ENCODE assay signal across 9 cellular contexts in genomic region chr14:59630281-59630963, GRCh38. TPM values are rescaled to one million over a fixed set of nuclear protein-coding genes. Genes with fewer than 3 reads are reported as not detected.
A peak's percentile ranks its signal among the peaks of the same experiment; 100 is the strongest.
DNase-seq lines count a peak whose midpoint lies in the region; ATAC-seq and TF ChIP-seq lines count a peak whose summit lies in the region.
"Had no signal": no experiment of that assay in that cellular context is flagged by ENCODE, and none has a peak within 500 bp of the region (broad histone marks: within the 10 kb centered on the region; RNA-seq: fewer than 3 reads in every experiment).

No MANE protein-coding gene starts in this region.

- H3K36me3 ChIP-seq in left ventricle myocardium inferior: no peaks in the 10 kb centered on the region
- H3K36me3 ChIP-seq in right atrium auricular region: no peaks in the 10 kb centered on the region
- no peaks in the 10 kb centered on the region for H3K36me3 ChIP-seq in testis (ENCODE audit: low read depth, missing control alignments)
- no peaks in the 10 kb centered on the region for H3K36me3 ChIP-seq in CD8-positive, alpha-beta memory T cell (ENCODE audit: insufficient read depth, low read length)

- ATAC-seq in CD4-positive, alpha-beta T cell (ENCODE audit: poor library complexity): no peak

- intact Hi-C loops in left ventricle myocardium inferior (cut with micrococcal nuclease): no loop called here
- intact Hi-C loops in testis (cut with DNase I; ENCODE audit: low total_unique reads): no loop called here
- intact Hi-C loops in CD4-positive, alpha-beta T cell (cut with DNase I, micrococcal nuclease): no loop called here

- peaks cover 8% of the 10 kb centered on the region for H3K9me3 ChIP-seq in left ventricle myocardium inferior (replicated peaks)
- no peaks in the 10 kb centered on the region for H3K9me3 ChIP-seq in right atrium auricular region
- H3K9me3 ChIP-seq in testis: no peaks in the 10 kb centered on the region
- no peaks in the 10 kb centered on the region for H3K9me3 ChIP-seq in CD4-positive, alpha-beta T cell (ENCODE audit: control insufficient read depth, low read length)
- no peaks in the 10 kb centered on the region for H3K9me3 ChIP-seq in CD8-positive, alpha-beta memory T cell (ENCODE audit: low read length)

- TF ChIP-seq POLR2A in testis (IDR thresholded peaks at IDR 0.05): no peak

- no peaks in the 10 kb centered on the region for H3K36me3 Mint-ChIP-seq in activated naive CD8-positive, alpha-beta T cell treated with anti-CD3 and anti-CD28 coated beads for 36 hours
- H3K36me3 Mint-ChIP-seq in CD4-positive, alpha-beta T cell (ENCODE audit: low read depth): no peaks in the 10 kb centered on the region
- H3K36me3 Mint-ChIP-seq in CD8-positive, alpha-beta memory T cell: no peaks in the 10 kb centered on the region

- H3K27ac Mint-ChIP-seq in activated naive CD8-positive, alpha-beta T cell treated with anti-CD3 and anti-CD28 coated beads for 36 hours: no peak overlapping the region
- no peak overlapping the region for H3K27ac Mint-ChIP-seq in CD4-positive, alpha-beta T cell
- no peak overlapping the region for H3K27ac Mint-ChIP-seq in CD8-positive, alpha-beta memory T cell

- DNase-seq in left ventricle myocardium inferior (no peak), right atrium auricular region (ENCODE audit: low spot score) (no peak), inferior parietal cortex (ENCODE audit: extremely low spot score) (peak; percentile 42), testis (peak; percentile 43), SIG-M5 (lab: John Stamatoyannopoulos, UW) (no peak)
- DNase-seq in activated naive CD8-positive, alpha-beta T cell treated with anti-CD3 and anti-CD28 coated beads for 36 hours: peak; percentile 17
- no peak for DNase-seq in CD4-positive, alpha-beta T cell
- no peak for DNase-seq in CD8-positive, alpha-beta memory T cell

- TF ChIP-seq CTCF in left ventricle myocardium inferior (IDR thresholded peaks at IDR 0.05; ENCODE audit: borderline replicate concordance): no peak
- no peak for TF ChIP-seq CTCF in right atrium auricular region (IDR thresholded peaks at IDR 0.05)
- peak in 1 of 3 experiments; percentile 8 for TF ChIP-seq CTCF in testis (IDR thresholded peaks at IDR 0.05)
- no peak for TF ChIP-seq CTCF in CD4-positive, alpha-beta T cell (IDR thresholded peaks at IDR 0.05)

- H3K4me3 ChIP-seq in left ventricle myocardium inferior (peak overlapping the region; percentile 43), right atrium auricular region (peak overlapping the region in 1 of 2 donors; percentile 27), testis (peak overlapping the region; percentile 44 to 54)
- no peak overlapping the region for H3K4me3 ChIP-seq in CD8-positive, alpha-beta memory T cell (ENCODE audit: low read length)

- CTCF ChIA-PET in CD4-positive, alpha-beta T cell (lab: Charles Lee): no interaction called here
- CTCF ChIA-PET in CD8-positive, alpha-beta memory T cell (lab: Charles Lee): no interaction called here

- H3K27ac ChIP-seq in left ventricle myocardium inferior (replicated peaks) (no peak overlapping the region), right atrium auricular region (no peak overlapping the region), testis (no peak overlapping the region)
- no peak overlapping the region for H3K27ac ChIP-seq in CD4-positive, alpha-beta T cell (ENCODE audit: low read depth, low read length)
- H3K27ac ChIP-seq in CD8-positive, alpha-beta memory T cell (ENCODE audit: low read depth, low read length): no peak overlapping the region
- H3K27ac ChIP-seq: parathyroid adenoma had no signal

- WGBS in testis, 2 donors: 1 to 2% methylated on average over 25 to 51 of the region's 57 CpGs

- H3K4me1 ChIP-seq in left ventricle myocardium inferior: peaks cover 7% of the 10 kb centered on the region
- H3K4me1 ChIP-seq in right atrium auricular region: peaks cover 0 to 10% of the 10 kb centered on the region in 2 donors
- no peaks in the 10 kb centered on the region for H3K4me1 ChIP-seq in testis
- no peaks in the 10 kb centered on the region for H3K4me1 ChIP-seq in CD8-positive, alpha-beta memory T cell (ENCODE audit: insufficient read depth, low read length)
- H3K4me1 ChIP-seq: parathyroid adenoma had no signal

- peaks cover 73% of the 10 kb centered on the region for H3K27me3 ChIP-seq in left ventricle myocardium inferior (ENCODE audit: low read depth)
- no peaks in the 10 kb centered on the region for H3K27me3 ChIP-seq in right atrium auricular region
- no peaks in the 10 kb centered on the region for H3K27me3 ChIP-seq in testis
- H3K27me3 ChIP-seq in CD4-positive, alpha-beta T cell (ENCODE audit: control insufficient read depth, insufficient read depth, low read length): peaks cover 40% of the 10 kb centered on the region
- peaks cover 7% of the 10 kb centered on the region for H3K27me3 ChIP-seq in CD8-positive, alpha-beta memory T cell (ENCODE audit: insufficient read depth, low read length, poor library complexity, severe bottlenecking)

- peaks cover 75% of the 10 kb centered on the region for H3K27me3 Mint-ChIP-seq in activated naive CD8-positive, alpha-beta T cell treated with anti-CD3 and anti-CD28 coated beads for 36 hours
- H3K27me3 Mint-ChIP-seq in CD4-positive, alpha-beta T cell: peaks cover 72% of the 10 kb centered on the region
- peaks cover 22 to 46% of the 10 kb centered on the region in 2 donors for H3K27me3 Mint-ChIP-seq in CD8-positive, alpha-beta memory T cell

- POLR2A ChIA-PET in CD4-positive, alpha-beta T cell (lab: Charles Lee): no interaction called here
- POLR2A ChIA-PET in CD8-positive, alpha-beta memory T cell (lab: Charles Lee): no interaction called here

- H3K4me3 Mint-ChIP-seq in activated naive CD8-positive, alpha-beta T cell treated with anti-CD3 and anti-CD28 coated beads for 36 hours: peak overlapping the region; percentile 37
- no peak overlapping the region for H3K4me3 Mint-ChIP-seq in CD4-positive, alpha-beta T cell
- no peak overlapping the region for H3K4me3 Mint-ChIP-seq in CD8-positive, alpha-beta memory T cell

- H3K9me3 Mint-ChIP-seq in activated naive CD8-positive, alpha-beta T cell treated with anti-CD3 and anti-CD28 coated beads for 36 hours: no peaks in the 10 kb centered on the region
- no peaks in the 10 kb centered on the region for H3K9me3 Mint-ChIP-seq in CD4-positive, alpha-beta T cell
- peaks cover 0 to 2% (median 0%) of the 10 kb centered on the region in 5 donors for H3K9me3 Mint-ChIP-seq in CD8-positive, alpha-beta memory T cell

- peaks cover 2% of the 10 kb centered on the region for H3K4me1 Mint-ChIP-seq in activated naive CD8-positive, alpha-beta T cell treated with anti-CD3 and anti-CD28 coated beads for 36 hours
- no peaks in the 10 kb centered on the region for H3K4me1 Mint-ChIP-seq in CD4-positive, alpha-beta T cell (ENCODE audit: low read depth)
- no peaks in the 10 kb centered on the region for H3K4me1 Mint-ChIP-seq in CD8-positive, alpha-beta memory T cell

RNA-seq across cellular contexts. Expression of gene CCDC175, which starts 53.8 kb away (rescaled TPM):
- not detected for total RNA-seq in left ventricle myocardium inferior
- total RNA-seq in right atrium auricular region: not detected
- not detected for total RNA-seq in activated naive CD8-positive, alpha-beta T cell treated with anti-CD3 and anti-CD28 coated beads for 36 hours
- 1 to 10 TPM; 1.4 to 9.8 TPM for total RNA-seq in testis
- polyA plus RNA-seq in testis (ENCODE audit: insufficient read depth, low read depth, low replicate concordance): 1.3 TPM
- total RNA-seq in CD4-positive, alpha-beta T cell: not detected
- total RNA-seq in CD8-positive, alpha-beta memory T cell: not detected
- polyA plus RNA-seq in CD8-positive, alpha-beta memory T cell: not detected

Comparison
In these comparisons a context has a peak if more than half of its experiments do, and no peak if none do; other contexts are left out.
1. DNase-seq: peak in activated naive CD8-positive, alpha-beta T cell treated with anti-CD3 and anti-CD28 coated beads for 36 hours (single experiment), inferior parietal cortex (single experiment) and testis (single experiment); none in left ventricle myocardium inferior (single experiment), right atrium auricular region (single experiment), SIG-M5 (single experiment), CD4-positive, alpha-beta T cell (0 of 10) and CD8-positive, alpha-beta memory T cell (0 of 5).